1 cellular context compared by ENCODE assay signal in genomic region chr22:45891021-45891421, GRCh38.
TF ChIP-seq lines count a peak whose summit lies in the region.

No MANE protein-coding gene starts in this region.

TF ChIP-seq in GM23338, 12 proteins besides CTCF, POLR2A, EP300 and RAD21 (continued from another document):
- TF ChIP-seq, protein P1, sequence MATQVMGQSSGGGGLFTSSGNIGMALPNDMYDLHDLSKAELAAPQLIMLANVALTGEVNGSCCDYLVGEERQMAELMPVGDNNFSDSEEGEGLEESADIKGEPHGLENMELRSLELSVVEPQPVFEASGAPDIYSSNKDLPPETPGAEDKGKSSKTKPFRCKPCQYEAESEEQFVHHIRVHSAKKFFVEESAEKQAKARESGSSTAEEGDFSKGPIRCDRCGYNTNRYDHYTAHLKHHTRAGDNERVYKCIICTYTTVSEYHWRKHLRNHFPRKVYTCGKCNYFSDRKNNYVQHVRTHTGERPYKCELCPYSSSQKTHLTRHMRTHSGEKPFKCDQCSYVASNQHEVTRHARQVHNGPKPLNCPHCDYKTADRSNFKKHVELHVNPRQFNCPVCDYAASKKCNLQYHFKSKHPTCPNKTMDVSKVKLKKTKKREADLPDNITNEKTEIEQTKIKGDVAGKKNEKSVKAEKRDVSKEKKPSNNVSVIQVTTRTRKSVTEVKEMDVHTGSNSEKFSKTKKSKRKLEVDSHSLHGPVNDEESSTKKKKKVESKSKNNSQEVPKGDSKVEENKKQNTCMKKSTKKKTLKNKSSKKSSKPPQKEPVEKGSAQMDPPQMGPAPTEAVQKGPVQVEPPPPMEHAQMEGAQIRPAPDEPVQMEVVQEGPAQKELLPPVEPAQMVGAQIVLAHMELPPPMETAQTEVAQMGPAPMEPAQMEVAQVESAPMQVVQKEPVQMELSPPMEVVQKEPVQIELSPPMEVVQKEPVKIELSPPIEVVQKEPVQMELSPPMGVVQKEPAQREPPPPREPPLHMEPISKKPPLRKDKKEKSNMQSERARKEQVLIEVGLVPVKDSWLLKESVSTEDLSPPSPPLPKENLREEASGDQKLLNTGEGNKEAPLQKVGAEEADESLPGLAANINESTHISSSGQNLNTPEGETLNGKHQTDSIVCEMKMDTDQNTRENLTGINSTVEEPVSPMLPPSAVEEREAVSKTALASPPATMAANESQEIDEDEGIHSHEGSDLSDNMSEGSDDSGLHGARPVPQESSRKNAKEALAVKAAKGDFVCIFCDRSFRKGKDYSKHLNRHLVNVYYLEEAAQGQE (IDR thresholded peaks at IDR 0.05; ENCODE audit: unreplicated experiment), result no peak
